Comparison of ENCODE assay signal across 20 cellular contexts in genomic region chr13:44438234-44438579, GRCh38.
DNase-seq lines count a peak whose midpoint lies in the region; ATAC-seq and TF ChIP-seq lines count a peak whose summit lies in the region.
"Had no signal": no experiment of that assay in that cellular context is flagged by ENCODE, and none has a peak within 500 bp of the region (broad histone marks: within the 10 kb centered on the region; RNA-seq: fewer than 3 reads in every experiment).

No MANE protein-coding gene starts in this region.

- H3F3A ChIP-seq in SK-N-SH (replicated peaks; ENCODE audit: insufficient read depth) (peaks cover 32% of the 10 kb centered on the region), PC-3 (ENCODE audit: low read length, unreplicated experiment) (no peaks in the 10 kb centered on the region), smooth muscle cell (ENCODE audit: low read depth) (peaks cover 16% of the 10 kb centered on the region)

- no TSS peak for BruUV-seq in PC-3 (replicated peaks; lab: Mats Ljungman, UMichigan)

- ATAC-seq in SK-N-SH treated with all-trans-retinoic acid at 6 μM for 48 hours (no peak), PC-3 (no peak)
- ATAC-seq: upper lobe of right lung had no signal

- H2AFZ ChIP-seq in SK-N-SH (ENCODE audit: low read depth) (no peak overlapping the region), PC-3 (ENCODE audit: low read length) (no peak overlapping the region), smooth muscle cell (ENCODE audit: low read depth) (no peak overlapping the region)

- H3K27ac ChIP-seq in SK-N-SH (ENCODE audit: low read depth in 2 of 2, low read length in 1 of 2), result peak overlapping the region in 1 of 2 experiments; percentile 94; a peak in 1 of 4 replicates
- H3K27ac ChIP-seq in PC-3 (ENCODE audit: low read length), result peak overlapping the region; percentile 90; the same call in 1 of the 2 replicates
- H3K27ac ChIP-seq in smooth muscle cell (ENCODE audit: low read depth), result no peak overlapping the region

- peaks cover 17 to 19% of the 10 kb centered on the region in 2 experiments; a peak in 3 of 4 replicates for H3K4me1 ChIP-seq in SK-N-SH (ENCODE audit: control insufficient read depth in 1 of 2, insufficient read depth in 2 of 2, low read depth in 1 of 2, low read length in 1 of 2)
- peaks cover 22% of the 10 kb centered on the region for H3K4me1 ChIP-seq in PC-3 (ENCODE audit: insufficient read depth, low read length)
- H3K4me1 ChIP-seq in smooth muscle cell (ENCODE audit: low read depth), result peaks cover 23% of the 10 kb centered on the region

- H3K36me3 ChIP-seq in SK-N-SH (replicated peaks in 1 of 2; ENCODE audit: control insufficient read depth in 1 of 2, insufficient read depth in 2 of 2, low read length in 1 of 2), result peaks cover 16% of the 10 kb centered on the region in 2 experiments
- H3K36me3 ChIP-seq in PC-3 (ENCODE audit: low read depth, low read length), result peaks cover 30% of the 10 kb centered on the region
- no peaks in the 10 kb centered on the region for H3K36me3 ChIP-seq in smooth muscle cell (ENCODE audit: low read depth)
- H3K36me3 ChIP-seq: colonic mucosa had no signal

- H3K27me3 ChIP-seq in SK-N-SH (ENCODE audit: insufficient read depth), result no peaks in the 10 kb centered on the region
- no peaks in the 10 kb centered on the region for H3K27me3 ChIP-seq in PC-3 (ENCODE audit: low read length)
- H3K27me3 ChIP-seq in smooth muscle cell (ENCODE audit: low read depth), result no peaks in the 10 kb centered on the region
- H3K27me3 ChIP-seq: colonic mucosa, esophagus muscularis mucosa, upper lobe of right lung had no signal

- H3K9ac ChIP-seq in SK-N-SH, result no peak overlapping the region
- H3K9ac ChIP-seq in PC-3 (ENCODE audit: low read length), result peak overlapping the region; percentile 100
- H3K9ac ChIP-seq in smooth muscle cell (ENCODE audit: low read depth), result no peak overlapping the region

- H4K20me1 ChIP-seq in SK-N-SH (ENCODE audit: insufficient read depth) (peaks cover 28% of the 10 kb centered on the region), PC-3 (ENCODE audit: low read length) (peaks cover 29% of the 10 kb centered on the region), smooth muscle cell (ENCODE audit: low read depth) (peaks cover 62% of the 10 kb centered on the region)

- POLR2A ChIA-PET in SK-N-SH (lab: Yijun Ruan, JAX) (no interaction called here), PC-3 (lab: Charles Lee; ENCODE audit: unreplicated experiment) (no interaction called here)
- POLR2A ChIA-PET in activated CD4-positive, alpha-beta memory T cell treated with anti-CD3 and anti-CD28 coated beads for 36 hours (lab: Charles Lee), result no interaction called here

- CTCF ChIA-PET in SK-N-SH (lab: Yijun Ruan, JAX) (interaction anchor here (0.7 to 10.4 kb wide), 29 partner anchors 13 to 538 kb away, joined by 3 to 158 read pairs (median 5); no protein-coding TSS in a partner anchor), PC-3 (lab: Charles Lee) (no interaction called here)
- CTCF ChIA-PET in activated CD4-positive, alpha-beta memory T cell treated with anti-CD3 and anti-CD28 coated beads for 36 hours (lab: Charles Lee), result interaction anchor here (0.7 to 7.1 kb wide), 15 partner anchors 10 to 560 kb away, joined by 3 to 118 read pairs (median 5); no protein-coding TSS in a partner anchor

- no peak overlapping the region for H3K27ac Mint-ChIP-seq in endothelial cell (ENCODE audit: unreplicated experiment)
- peak overlapping the region; percentile 94 for H3K27ac Mint-ChIP-seq in osteocyte (ENCODE audit: unreplicated experiment)
- no peak overlapping the region for H3K27ac Mint-ChIP-seq in activated CD4-positive, alpha-beta memory T cell treated with anti-CD3 and anti-CD28 coated beads for 36 hours
- H3K27ac Mint-ChIP-seq: effector memory CD8-positive, alpha-beta T cell had no signal

- H3K4me3 Mint-ChIP-seq in endothelial cell (ENCODE audit: unreplicated experiment) (no peak overlapping the region), osteocyte (ENCODE audit: unreplicated experiment) (no peak overlapping the region)
- H3K4me3 Mint-ChIP-seq in activated CD4-positive, alpha-beta memory T cell treated with anti-CD3 and anti-CD28 coated beads for 36 hours, result no peak overlapping the region

- H3K4me3 ChIP-seq in SK-N-SH (ENCODE audit: low read depth in 2 of 2, low read length in 1 of 2) (no peak overlapping the region), PC-3 (ENCODE audit: low read length) (no peak overlapping the region), smooth muscle cell (no peak overlapping the region)
- H3K4me3 ChIP-seq: colonic mucosa, HAP-1 had no signal

- no peaks in the 10 kb centered on the region for H3K9me3 Mint-ChIP-seq in endothelial cell (ENCODE audit: unreplicated experiment)
- H3K9me3 Mint-ChIP-seq in osteocyte (ENCODE audit: unreplicated experiment), result no peaks in the 10 kb centered on the region
- no peaks in the 10 kb centered on the region for H3K9me3 Mint-ChIP-seq in activated CD4-positive, alpha-beta memory T cell treated with anti-CD3 and anti-CD28 coated beads for 36 hours
- H3K9me3 Mint-ChIP-seq: activated T-cell treated with anti-CD3 and anti-CD28 coated beads, Interleukin-2, amount 50 U/mL, for 4 hours; effector memory CD8-positive, alpha-beta T cell; immature natural killer cell; naive thymus-derived CD8-positive, alpha-beta T cell had no signal

- 0 out of 2 replicates have a peak overlapping the region, but pooled peaks have one; percentile 71 for H3K4me2 ChIP-seq in SK-N-SH
- no peak overlapping the region for H3K4me2 ChIP-seq in PC-3 (ENCODE audit: low read length)
- H3K4me2 ChIP-seq in smooth muscle cell, result no peak overlapping the region

- H3K4me1 Mint-ChIP-seq in endothelial cell (ENCODE audit: unreplicated experiment) (peaks cover 32% of the 10 kb centered on the region), osteocyte (ENCODE audit: unreplicated experiment) (peaks cover 37% of the 10 kb centered on the region)
- H3K4me1 Mint-ChIP-seq in activated CD4-positive, alpha-beta memory T cell treated with anti-CD3 and anti-CD28 coated beads for 36 hours (ENCODE audit: low read depth), result peaks cover 17% of the 10 kb centered on the region

- WGBS in SK-N-SH (ENCODE audit: low lambda C conversion rate), result 2% methylated on average over 3 of the region's 3 CpGs
- WGBS in smooth muscle cell (ENCODE audit: low lambda C conversion rate), result 24% methylated on average over 3 of the region's 3 CpGs

- no peaks in the 10 kb centered on the region for H3K9me3 ChIP-seq in SK-N-SH
- H3K9me3 ChIP-seq in PC-3 (ENCODE audit: low read length), result no peaks in the 10 kb centered on the region
- no peaks in the 10 kb centered on the region for H3K9me3 ChIP-seq in smooth muscle cell (replicated peaks; ENCODE audit: low read depth)
- H3K9me3 ChIP-seq: colonic mucosa, esophagus muscularis mucosa, HAP-1, left ventricle myocardium inferior, upper lobe of right lung had no signal

- TF ChIP-seq CTCF in SK-N-SH (IDR thresholded peaks at IDR 0.05) (no peak; the same call in 1 of the 2 replicates), PC-3 (conservative IDR thresholded peaks at IDR 0.05; ENCODE audit: low read depth, low read length) (no peak), endothelial cell (IDR thresholded peaks at IDR 0.05; ENCODE audit: unreplicated experiment) (peak; percentile 69), osteocyte (IDR thresholded peaks at IDR 0.05) (peak; percentile 5), smooth muscle cell (IDR thresholded peaks at IDR 0.05; ENCODE audit: borderline replicate concordance, insufficient read depth, poor library complexity, severe bottlenecking) (no peak)

- no peak for TF ChIP-seq EP300 in SK-N-SH (IDR thresholded peaks at IDR 0.05; ENCODE audit: borderline replicate concordance in 1 of 2, low read depth in 1 of 2, low read length in 1 of 2)

- no peak for DNase-seq in SK-N-SH
- no peak for DNase-seq in PC-3
- no peak for DNase-seq in endothelial cell (ENCODE audit: low spot score)
- no peak for DNase-seq in osteocyte (ENCODE audit: extremely low spot score, unreplicated experiment)
- no peak for DNase-seq in SKM-1 treated with dmso at 0.1 percent for 144 hours (lab: John Stamatoyannopoulos, UW; ENCODE audit: unreplicated experiment)
- no peak for DNase-seq in activated CD4-positive, alpha-beta memory T cell treated with anti-CD3 and anti-CD28 coated beads for 36 hours
- no peak for DNase-seq in smooth muscle cell (lab: John Stamatoyannopoulos, UW; ENCODE audit: unreplicated experiment)
- DNase-seq: activated CD4-positive, CD25-positive, alpha-beta regulatory T cell treated with anti-CD3 and anti-CD28 coated beads, Interleukin-2, amount 50 U/mL, for 72 hours; activated naive CD4-positive, alpha-beta T cell; activated T-cell treated with anti-CD3 and anti-CD28 coated beads, Interleukin-2, amount 50 U/mL, for 4 hours; colonic mucosa; effector memory CD8-positive, alpha-beta T cell; left ventricle myocardium inferior; NCI-H2029; upper lobe of right lung had no signal

- H3K27me3 Mint-ChIP-seq in endothelial cell (ENCODE audit: unreplicated experiment) (peaks cover 9% of the 10 kb centered on the region), osteocyte (ENCODE audit: unreplicated experiment) (no peaks in the 10 kb centered on the region)
- peaks cover 9% of the 10 kb centered on the region for H3K27me3 Mint-ChIP-seq in activated CD4-positive, alpha-beta memory T cell treated with anti-CD3 and anti-CD28 coated beads for 36 hours
- H3K27me3 Mint-ChIP-seq: effector memory CD8-positive, alpha-beta T cell had no signal

- no peaks in the 10 kb centered on the region for H3K9me2 ChIP-seq in SK-N-SH
- no peaks in the 10 kb centered on the region for H3K9me2 ChIP-seq in PC-3 (replicated peaks; ENCODE audit: low read length)

- H3K36me3 Mint-ChIP-seq in endothelial cell (ENCODE audit: low read depth, unreplicated experiment) (peaks cover 5% of the 10 kb centered on the region), osteocyte (ENCODE audit: unreplicated experiment) (peaks cover 20% of the 10 kb centered on the region)
- no peaks in the 10 kb centered on the region for H3K36me3 Mint-ChIP-seq in activated CD4-positive, alpha-beta memory T cell treated with anti-CD3 and anti-CD28 coated beads for 36 hours
- H3K36me3 Mint-ChIP-seq: immature natural killer cell had no signal

- intact Hi-C loops in PC-3 (cut with micrococcal nuclease), result loop anchor here (1.0 kb wide), 4 partner anchors 33 to 533 kb away; no protein-coding TSS in a partner anchor
- intact Hi-C loops in activated CD4-positive, alpha-beta memory T cell treated with anti-CD3 and anti-CD28 coated beads for 36 hours (cut with micrococcal nuclease), result loop anchor here (1.0 to 5.0 kb wide), 4 partner anchors 196 to 530 kb away; no protein-coding TSS in a partner anchor

- H3K79me2 ChIP-seq in SK-N-SH (ENCODE audit: insufficient read depth), result peaks cover 74% of the 10 kb centered on the region
- H3K79me2 ChIP-seq in PC-3 (ENCODE audit: low read length), result peaks cover 37% of the 10 kb centered on the region
- peaks cover 17% of the 10 kb centered on the region for H3K79me2 ChIP-seq in smooth muscle cell (ENCODE audit: low read depth)

- TF ChIP-seq RAD21 in SK-N-SH (IDR thresholded peaks at IDR 0.05; ENCODE audit: low read length), result no peak

TF ChIP-seq in SK-N-SH, 30 proteins besides CTCF, POLR2A, EP300 and RAD21 (continues in another document):
- no peak for TF ChIP-seq RXRA (IDR thresholded peaks at IDR 0.05; ENCODE audit: borderline replicate concordance, low read depth)
- no peak for TF ChIP-seq POLR2AphosphoS5 (IDR thresholded peaks at IDR 0.05; ENCODE audit: low read depth, low read length)

TF ChIP-seq in SK-N-SH treated with all-trans-retinoic acid at 6 μM for 48 hours, 23 proteins besides CTCF, POLR2A, EP300 and RAD21 (continues in another document):
- no peak for TF ChIP-seq GLIS3 (CRISPR knock-in tag; IDR thresholded peaks at IDR 0.05)

Comparison
In these comparisons a context has a peak if more than half of its experiments do, and no peak if none do; other contexts are left out.
1. CTCF ChIP-seq: peak in endothelial cell (single experiment) and osteocyte (single experiment); none in SK-N-SH (single experiment), PC-3 (single experiment) and smooth muscle cell (single experiment).